Comparison of ENCODE assay signal across 8 cellular contexts in genomic region chr19:9323557-9323918, GRCh38. TPM values are rescaled to one million over a fixed set of nuclear protein-coding genes. Genes with fewer than 3 reads are reported as not detected.
DNase-seq lines count a peak whose midpoint lies in the region; ATAC-seq and TF ChIP-seq lines count a peak whose summit lies in the region.

No MANE protein-coding gene starts in this region.

- peak overlapping the region; percentile 75 for H3K4me3 ChIP-seq in coronary artery

- TF ChIP-seq CTCF in coronary artery (IDR thresholded peaks at IDR 0.05), result no peak

- ATAC-seq in HG02610 (IDR thresholded peaks at IDR 0.05; ENCODE audit: unreplicated experiment) (peak; percentile 41), left lobe of liver (peak; percentile 65)

- H3K27ac ChIP-seq in coronary artery, result peak overlapping the region; percentile 76 to 89

- peak in 2 of 3 experiments; percentile 9 to 13 for DNase-seq in activated CD8-positive, alpha-beta memory T cell treated with anti-CD3 and anti-CD28 coated beads for 48 hours (ENCODE audit: low read depth in 2 of 3, low spot score in 2 of 3)
- DNase-seq in activated CD8-positive, alpha-beta memory T cell treated with anti-CD3 and anti-CD28 coated beads for 24 hours, result no peak
- DNase-seq in NCI-H1105 (lab: John Stamatoyannopoulos, UW), result peak; percentile 76
- peak in 3 of 5 donors; percentile 7 to 73 (median 33) for DNase-seq in T-helper 1 cell
- peak; percentile 79 for DNase-seq in coronary artery (ENCODE audit: low spot score)
- peak; percentile 63 for DNase-seq in left lobe of liver (ENCODE audit: low spot score)
- DNase-seq in stimulated activated CD4-positive, alpha-beta T cell treated with anti-CD3 and anti-CD28 coated beads, Interleukin-4, amount 100 ng/mL, for 4 hours, result peak; percentile 9 to 40

RNA-seq across cellular contexts. Expression of gene ZNF559, which starts 0.4 kb away (rescaled TPM):
- total RNA-seq in left lobe of liver, result 3.8 TPM

RNA-seq across cellular contexts. Expression of gene ZNF699, which starts 13.9 kb away (rescaled TPM):
- total RNA-seq in left lobe of liver, result 0.93 TPM

RNA-seq across cellular contexts. Expression of gene ZNF177, which starts 39.3 kb away (rescaled TPM):
- 0.68 TPM for total RNA-seq in left lobe of liver
